Comparison of ENCODE assay signal across 24 cellular contexts in genomic region chr18:9817725-9818422, GRCh38.
"Had no signal": no experiment of that assay in that cellular context is flagged by ENCODE, and none has a peak within 500 bp of the region (broad histone marks: within the 10 kb centered on the region; RNA-seq: fewer than 3 reads in every experiment).

No MANE protein-coding gene starts in this region.

- H3K36me3 Mint-ChIP-seq: natural killer cell had no signal

- H3K27me3 ChIP-seq: colonic mucosa, hepatocyte, pancreas, stomach, transverse colon had no signal

- H3K4me1 ChIP-seq: colonic mucosa, lower lobe of right lung, pancreas had no signal

- ATAC-seq: left lobe of liver, lower lobe of right lung, natural killer cell, pancreas, sciatic nerve had no signal

- H3K4me1 Mint-ChIP-seq: natural killer cell, neural crest cell had no signal

- H3K4me3 Mint-ChIP-seq: memory B cell, mesothelial cell of epicardium, natural killer cell, neural crest cell had no signal

- H3K27ac ChIP-seq: colonic mucosa, lower lobe of right lung, pancreas, skin epidermis, transverse colon had no signal

- DNase-seq: caudate nucleus; colonic mucosa; dermis blood vessel endothelial cell; erythroblast; glutamatergic neuron; kidney glomerular epithelial cell; lower lobe of right lung; natural killer cell; nucleus accumbens; pancreas; stimulated activated CD4-positive, alpha-beta T cell treated with anti-CD3 and anti-CD28 coated beads, Interleukin-12 subunit alpha, Interleukin-12 subunit beta, amount 100 ng/mL, for 4 hours; stimulated activated naive CD4-positive, alpha-beta T cell; stomach; substantia nigra; transverse colon had no signal

- H3K36me3 ChIP-seq: colonic mucosa, pancreas, thoracic aorta, transverse colon had no signal

- H3K27ac Mint-ChIP-seq: memory B cell, mesothelial cell of epicardium, natural killer cell, progenitor cell of endocrine pancreas had no signal

- H3K27me3 Mint-ChIP-seq: memory B cell, progenitor cell of endocrine pancreas had no signal

- H3K9me3 ChIP-seq: colonic mucosa, lower lobe of right lung, pancreas, stomach, thoracic aorta, transverse colon had no signal

- H3K4me3 ChIP-seq: colonic mucosa, hepatocyte, lower lobe of right lung, pancreas, skin epidermis, stomach, thoracic aorta, transverse colon had no signal
